ENCODE assay signal across 8 cellular contexts in the genomic region with DNA sequence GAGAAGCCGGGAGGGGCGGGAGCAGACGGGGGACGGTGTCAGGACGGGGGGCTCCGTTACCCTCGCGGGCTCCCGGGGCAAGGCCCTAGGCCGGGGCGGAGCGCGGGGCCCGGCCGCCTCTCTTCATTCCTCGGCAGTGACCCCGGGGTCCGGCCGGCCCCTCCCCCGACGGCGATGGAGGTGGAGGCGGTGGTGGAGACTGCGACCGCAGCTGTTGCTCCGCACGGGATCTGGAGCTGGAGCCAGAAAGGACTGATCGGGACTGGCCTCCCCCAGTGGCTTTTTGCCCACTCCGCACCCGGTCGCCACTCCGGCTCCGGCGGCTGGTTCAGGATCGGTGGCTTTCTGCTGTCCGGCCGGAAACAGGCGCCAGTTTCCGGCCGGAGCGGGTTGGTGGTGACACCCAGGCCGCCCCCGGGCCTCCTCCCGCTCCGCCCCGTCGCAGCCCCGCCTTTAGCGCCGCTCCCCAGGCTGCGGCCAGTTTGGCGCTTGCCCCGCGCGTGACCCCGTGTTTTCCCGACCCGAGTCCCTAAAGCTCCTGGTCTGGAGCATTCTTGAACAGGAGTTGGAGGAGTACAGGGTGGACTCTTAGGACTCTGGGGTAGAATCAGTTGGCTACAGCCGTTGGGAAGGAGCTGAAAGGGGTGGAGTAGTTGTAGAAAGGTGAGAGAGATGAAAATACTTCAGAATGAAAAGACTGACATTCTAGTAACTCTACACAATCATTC. TPM values are rescaled to one million over a fixed set of nuclear protein-coding genes. Genes with fewer than 3 reads are reported as not detected.
A peak's percentile ranks its signal among the peaks of the same experiment; 100 is the strongest.
DNase-seq lines count a peak whose midpoint lies in the region; ATAC-seq and TF ChIP-seq lines count a peak whose summit lies in the region.

Gene OTUD7B, minus strand, starts transcription at position 339 of the 728 bp plus-strand sequence. CDS start 33,216 bp downstream, outside the sequence.

- H3K4me1 ChIP-seq in Karpas-422 (ENCODE audit: low read length) = peaks cover 18% of the 10 kb centered on the region
- H3K4me1 ChIP-seq in RWPE2 (ENCODE audit: insufficient read depth, poor library complexity, severe bottlenecking) = peaks cover 18% of the 10 kb centered on the region
- peaks cover 23% of the 10 kb centered on the region for H3K4me1 ChIP-seq in foreskin keratinocyte
- H3K4me1 ChIP-seq in neural progenitor cell = peaks cover 9% of the 10 kb centered on the region
- peaks cover 21 to 47% (median 37%) of the 10 kb centered on the region in 4 donors for H3K4me1 ChIP-seq in stomach

- no peaks in the 10 kb centered on the region for H3K9me2 ChIP-seq in Karpas-422 (replicated peaks; ENCODE audit: insufficient read depth, low read length)

- DNase-seq in DMS53 treated with DMSO at 0.1 percent for 48 hours (lab: John Stamatoyannopoulos, UW; ENCODE audit: unreplicated experiment) (peak; percentile 61), Karpas-422 (peak; percentile 92), RWPE2 (ENCODE audit: low spot score) (peak; percentile 83), foreskin keratinocyte (peak; percentile 53 to 75), neural progenitor cell (ENCODE audit: low spot score) (peak; percentile 95), stomach (peak; percentile 90)
- DNase-seq in activated gamma-delta T cell treated with anti-CD3 and anti-CD28 coated beads, Interleukin-2, amount 50 U/mL, for 16 hours (ENCODE audit: low read depth) = peak; percentile 56

- no peaks in the 10 kb centered on the region for H3K36me3 Mint-ChIP-seq in neural progenitor cell

- peak in 1 of 4 donors; percentile 8 for TF ChIP-seq POLR2A in stomach (IDR thresholded peaks at IDR 0.05)

- ATAC-seq in GM21737 (IDR thresholded peaks at IDR 0.05; ENCODE audit: unreplicated experiment) (peak; percentile 77), RWPE2 (ENCODE audit: low read depth) (peak; percentile 78), foreskin keratinocyte (peak; percentile 71)

- H4K20me1 ChIP-seq in Karpas-422 (ENCODE audit: insufficient read depth, low read depth, low read length) = peaks cover 20% of the 10 kb centered on the region
- H4K20me1 ChIP-seq in neural progenitor cell (ENCODE audit: low read depth) = peaks cover 37% of the 10 kb centered on the region

- H3K4me1 Mint-ChIP-seq in neural progenitor cell = peaks cover 23% of the 10 kb centered on the region

- H3K9me3 Mint-ChIP-seq in neural progenitor cell = no peaks in the 10 kb centered on the region

- 0 to 2% (median 1%) methylated on average over 24 to 59 of the region's 59 CpGs for WGBS in stomach, 5 donors

- H2AFZ ChIP-seq in Karpas-422 (ENCODE audit: low read length) (peak within 1 kb of the TSS; percentile 97), neural progenitor cell (replicated peaks) (peak within 1 kb of the TSS; percentile 98)

- H3K79me2 ChIP-seq in Karpas-422 (ENCODE audit: low read length) = no peaks in the 10 kb centered on the region
- H3K79me2 ChIP-seq in neural progenitor cell (ENCODE audit: low read depth) = peaks cover 45% of the 10 kb centered on the region

- H3K27me3 ChIP-seq in Karpas-422 (ENCODE audit: low read length) = no peaks in the 10 kb centered on the region
- H3K27me3 ChIP-seq in RWPE2 (ENCODE audit: insufficient read depth, poor library complexity, severe bottlenecking) = no peaks in the 10 kb centered on the region
- no peaks in the 10 kb centered on the region for H3K27me3 ChIP-seq in foreskin keratinocyte
- H3K27me3 ChIP-seq in neural progenitor cell = no peaks in the 10 kb centered on the region
- no peaks in the 10 kb centered on the region for H3K27me3 ChIP-seq in stomach

- H3K27ac ChIP-seq in Karpas-422 (ENCODE audit: low read length) (no peak within 1 kb of the TSS), RWPE2 (ENCODE audit: poor library complexity, severe bottlenecking) (peak within 1 kb of the TSS; percentile 83), foreskin keratinocyte (peak within 1 kb of the TSS; percentile 92), neural progenitor cell (peak within 1 kb of the TSS; percentile 96), stomach (peak within 1 kb of the TSS; percentile 95 to 97 (median 97))

- no peak for TF ChIP-seq EP300 in stomach (IDR thresholded peaks at IDR 0.05)

- TF ChIP-seq CTCF in RWPE2 (IDR thresholded peaks at IDR 0.05; ENCODE audit: poor library complexity, severe bottlenecking) = no peak
- TF ChIP-seq CTCF in foreskin keratinocyte (conservative IDR thresholded peaks at IDR 0.05) = peak; percentile 30
- peak; percentile 6 for TF ChIP-seq CTCF in neural progenitor cell (IDR thresholded peaks at IDR 0.05)
- TF ChIP-seq CTCF in stomach (IDR thresholded peaks at IDR 0.05) = peak in 1 of 7 experiments; percentile 13

- intact Hi-C loops in stomach (cut with DNase I; ENCODE audit: low total_unique reads) = no loop called here

- peak within 1 kb of the TSS; percentile 94 for H3K4me3 Mint-ChIP-seq in neural progenitor cell

- H3K4me3 ChIP-seq in Karpas-422 (ENCODE audit: low read length) (peak within 1 kb of the TSS; percentile 92), RWPE2 (ENCODE audit: severe bottlenecking) (peak within 1 kb of the TSS; percentile 67), neural progenitor cell (peak within 1 kb of the TSS; percentile 89), stomach (peak within 1 kb of the TSS; percentile 78 to 86 (median 83))

- peaks cover 4% of the 10 kb centered on the region for H3K27me3 Mint-ChIP-seq in neural progenitor cell (ENCODE audit: insufficient read depth, low read depth)

- no peaks in the 10 kb centered on the region for H3K36me3 ChIP-seq in Karpas-422 (ENCODE audit: insufficient read depth, low read length)
- peaks cover 12% of the 10 kb centered on the region for H3K36me3 ChIP-seq in RWPE2 (ENCODE audit: low read depth)
- H3K36me3 ChIP-seq in neural progenitor cell = no peaks in the 10 kb centered on the region
- no peaks in the 10 kb centered on the region for H3K36me3 ChIP-seq in stomach

- H3K9me3 ChIP-seq in Karpas-422 (ENCODE audit: low read length) (no peaks in the 10 kb centered on the region), RWPE2 (ENCODE audit: severe bottlenecking) (no peaks in the 10 kb centered on the region), neural progenitor cell (ENCODE audit: low read depth) (no peaks in the 10 kb centered on the region), stomach (no peaks in the 10 kb centered on the region)

- H3F3A ChIP-seq in neural progenitor cell (ENCODE audit: low read depth) = peaks cover 19% of the 10 kb centered on the region

- H3K4me2 ChIP-seq in Karpas-422 (ENCODE audit: low read depth, low read length, poor library complexity, severe bottlenecking) (peak within 1 kb of the TSS; percentile 98), neural progenitor cell (peak within 1 kb of the TSS; percentile 96)

- peak within 1 kb of the TSS; percentile 96 for H3K27ac Mint-ChIP-seq in neural progenitor cell

- peak within 1 kb of the TSS; percentile 87 for H3K9ac ChIP-seq in Karpas-422 (ENCODE audit: low read length)
- H3K9ac ChIP-seq in neural progenitor cell = peak within 1 kb of the TSS; percentile 88

RNA-seq across cellular contexts. Expression of gene OTUD7B, which starts in this region (rescaled TPM):
- total RNA-seq in Karpas-422 (2014; rRNA removed; shearing (Covaris generic); ENCODE audit: low replicate concordance) = 2.4 and 3.6 TPM in 2 replicates
- total RNA-seq in foreskin keratinocyte (11.5 and 11.7 TPM in 2 replicates), neural progenitor cell (ENCODE audit: low replicate concordance) (10.7 and 15.5 TPM in 2 replicates), stomach (10 to 100 TPM in 4 of 5 donors, 1 to 10 TPM in 1; 9.0 to 38.8 (median 25.9) TPM)
- polyA plus RNA-seq in foreskin keratinocyte (1.9 and 2.1 TPM in 2 replicates), stomach (1 to 10 TPM; 2.2 to 6.0 (median 5.0) TPM)
